ENCODE assay signal across 1 cellular context in the genomic region with DNA sequence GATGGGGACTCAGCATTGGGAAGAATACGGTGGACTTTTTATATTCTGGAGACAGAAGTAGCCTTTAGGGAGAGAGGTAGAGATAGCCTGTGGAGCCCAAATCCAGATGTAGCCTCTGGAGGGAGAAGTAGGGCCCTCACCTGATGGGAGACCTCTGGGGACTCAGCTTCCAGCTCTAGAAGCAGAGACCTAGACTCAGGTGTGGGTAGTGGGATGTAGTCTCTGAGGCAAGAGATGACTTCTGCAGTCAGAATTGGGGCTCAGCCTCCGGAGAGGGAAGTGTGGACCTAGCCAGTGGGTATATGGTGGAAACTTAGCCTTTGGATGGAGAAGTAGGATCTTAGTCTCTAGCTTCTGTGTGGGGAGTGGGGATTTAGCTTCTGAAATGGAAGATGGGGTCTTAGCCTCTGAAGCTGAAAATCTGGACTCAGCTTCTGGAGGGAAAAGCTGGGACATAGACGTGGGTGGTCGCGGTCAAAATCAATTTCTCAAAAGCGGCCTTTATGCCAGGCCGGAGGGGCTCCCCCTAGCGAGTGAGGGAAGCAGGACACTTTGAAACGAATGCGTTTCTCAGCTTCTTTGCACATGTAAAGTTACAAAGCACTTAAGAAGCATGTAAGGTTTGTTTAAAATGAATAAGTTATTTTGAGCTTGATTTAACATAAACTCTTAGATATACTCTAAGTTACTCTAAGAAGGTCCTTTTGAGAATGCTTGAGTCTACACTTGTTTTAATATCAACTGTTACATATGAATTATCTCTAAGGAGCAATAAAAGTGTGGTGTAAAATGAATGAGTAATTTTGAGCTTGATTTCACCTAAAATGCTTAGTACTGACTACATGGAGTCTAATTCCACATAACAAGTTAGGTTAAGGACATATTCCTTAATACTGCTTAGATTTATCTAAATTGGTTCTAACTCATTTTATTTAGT.
TF ChIP-seq lines count a peak whose summit lies in the region.

No MANE protein-coding gene starts in this region.

TF ChIP-seq in HepG2, 621 proteins besides CTCF, POLR2A, EP300 and RAD21 (continued from another document):
- TF ChIP-seq, protein P1, sequence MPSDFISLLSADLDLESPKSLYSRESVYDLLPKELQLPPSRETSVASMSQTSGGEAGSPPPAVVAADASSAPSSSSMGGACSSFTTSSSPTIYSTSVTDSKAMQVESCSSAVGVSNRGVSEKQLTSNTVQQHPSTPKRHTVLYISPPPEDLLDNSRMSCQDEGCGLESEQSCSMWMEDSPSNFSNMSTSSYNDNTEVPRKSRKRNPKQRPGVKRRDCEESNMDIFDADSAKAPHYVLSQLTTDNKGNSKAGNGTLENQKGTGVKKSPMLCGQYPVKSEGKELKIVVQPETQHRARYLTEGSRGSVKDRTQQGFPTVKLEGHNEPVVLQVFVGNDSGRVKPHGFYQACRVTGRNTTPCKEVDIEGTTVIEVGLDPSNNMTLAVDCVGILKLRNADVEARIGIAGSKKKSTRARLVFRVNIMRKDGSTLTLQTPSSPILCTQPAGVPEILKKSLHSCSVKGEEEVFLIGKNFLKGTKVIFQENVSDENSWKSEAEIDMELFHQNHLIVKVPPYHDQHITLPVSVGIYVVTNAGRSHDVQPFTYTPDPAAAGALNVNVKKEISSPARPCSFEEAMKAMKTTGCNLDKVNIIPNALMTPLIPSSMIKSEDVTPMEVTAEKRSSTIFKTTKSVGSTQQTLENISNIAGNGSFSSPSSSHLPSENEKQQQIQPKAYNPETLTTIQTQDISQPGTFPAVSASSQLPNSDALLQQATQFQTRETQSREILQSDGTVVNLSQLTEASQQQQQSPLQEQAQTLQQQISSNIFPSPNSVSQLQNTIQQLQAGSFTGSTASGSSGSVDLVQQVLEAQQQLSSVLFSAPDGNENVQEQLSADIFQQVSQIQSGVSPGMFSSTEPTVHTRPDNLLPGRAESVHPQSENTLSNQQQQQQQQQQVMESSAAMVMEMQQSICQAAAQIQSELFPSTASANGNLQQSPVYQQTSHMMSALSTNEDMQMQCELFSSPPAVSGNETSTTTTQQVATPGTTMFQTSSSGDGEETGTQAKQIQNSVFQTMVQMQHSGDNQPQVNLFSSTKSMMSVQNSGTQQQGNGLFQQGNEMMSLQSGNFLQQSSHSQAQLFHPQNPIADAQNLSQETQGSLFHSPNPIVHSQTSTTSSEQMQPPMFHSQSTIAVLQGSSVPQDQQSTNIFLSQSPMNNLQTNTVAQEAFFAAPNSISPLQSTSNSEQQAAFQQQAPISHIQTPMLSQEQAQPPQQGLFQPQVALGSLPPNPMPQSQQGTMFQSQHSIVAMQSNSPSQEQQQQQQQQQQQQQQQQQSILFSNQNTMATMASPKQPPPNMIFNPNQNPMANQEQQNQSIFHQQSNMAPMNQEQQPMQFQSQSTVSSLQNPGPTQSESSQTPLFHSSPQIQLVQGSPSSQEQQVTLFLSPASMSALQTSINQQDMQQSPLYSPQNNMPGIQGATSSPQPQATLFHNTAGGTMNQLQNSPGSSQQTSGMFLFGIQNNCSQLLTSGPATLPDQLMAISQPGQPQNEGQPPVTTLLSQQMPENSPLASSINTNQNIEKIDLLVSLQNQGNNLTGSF (CRISPR knock-in tag; IDR thresholded peaks at IDR 0.05) = no peak
- TF ChIP-seq TEAD2 (CRISPR knock-in tag; IDR thresholded peaks at IDR 0.05) = no peak
- TF ChIP-seq ZNF850 (CRISPR knock-in tag; conservative IDR thresholded peaks at IDR 0.05) = no peak
- no peak for TF ChIP-seq ZNF367 (CRISPR knock-in tag; IDR thresholded peaks at IDR 0.05; ENCODE audit: borderline replicate concordance)
- TF ChIP-seq, protein P2, sequence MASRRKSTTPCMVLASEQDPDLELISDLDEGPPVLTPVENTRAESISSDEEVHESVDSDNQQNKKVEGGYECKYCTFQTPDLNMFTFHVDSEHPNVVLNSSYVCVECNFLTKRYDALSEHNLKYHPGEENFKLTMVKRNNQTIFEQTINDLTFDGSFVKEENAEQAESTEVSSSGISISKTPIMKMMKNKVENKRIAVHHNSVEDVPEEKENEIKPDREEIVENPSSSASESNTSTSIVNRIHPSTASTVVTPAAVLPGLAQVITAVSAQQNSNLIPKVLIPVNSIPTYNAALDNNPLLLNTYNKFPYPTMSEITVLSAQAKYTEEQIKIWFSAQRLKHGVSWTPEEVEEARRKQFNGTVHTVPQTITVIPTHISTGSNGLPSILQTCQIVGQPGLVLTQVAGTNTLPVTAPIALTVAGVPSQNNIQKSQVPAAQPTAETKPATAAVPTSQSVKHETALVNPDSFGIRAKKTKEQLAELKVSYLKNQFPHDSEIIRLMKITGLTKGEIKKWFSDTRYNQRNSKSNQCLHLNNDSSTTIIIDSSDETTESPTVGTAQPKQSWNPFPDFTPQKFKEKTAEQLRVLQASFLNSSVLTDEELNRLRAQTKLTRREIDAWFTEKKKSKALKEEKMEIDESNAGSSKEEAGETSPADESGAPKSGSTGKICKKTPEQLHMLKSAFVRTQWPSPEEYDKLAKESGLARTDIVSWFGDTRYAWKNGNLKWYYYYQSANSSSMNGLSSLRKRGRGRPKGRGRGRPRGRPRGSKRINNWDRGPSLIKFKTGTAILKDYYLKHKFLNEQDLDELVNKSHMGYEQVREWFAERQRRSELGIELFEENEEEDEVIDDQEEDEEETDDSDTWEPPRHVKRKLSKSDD (CRISPR knock-in tag; IDR thresholded peaks at IDR 0.05; ENCODE audit: low read depth) = no peak
- TF ChIP-seq SIX1 (CRISPR knock-in tag; IDR thresholded peaks at IDR 0.05; ENCODE audit: borderline replicate concordance) = no peak
- TF ChIP-seq NAIF1 (CRISPR knock-in tag; IDR thresholded peaks at IDR 0.05; ENCODE audit: borderline replicate concordance) = no peak
- TF ChIP-seq CHCHD3 (CRISPR knock-in tag; IDR thresholded peaks at IDR 0.05) = no peak
- TF ChIP-seq, protein P3, sequence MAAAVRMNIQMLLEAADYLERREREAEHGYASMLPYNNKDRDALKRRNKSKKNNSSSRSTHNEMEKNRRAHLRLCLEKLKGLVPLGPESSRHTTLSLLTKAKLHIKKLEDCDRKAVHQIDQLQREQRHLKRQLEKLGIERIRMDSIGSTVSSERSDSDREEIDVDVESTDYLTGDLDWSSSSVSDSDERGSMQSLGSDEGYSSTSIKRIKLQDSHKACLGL (CRISPR knock-in tag; IDR thresholded peaks at IDR 0.05) = no peak
- no peak for TF ChIP-seq SALL2 (CRISPR knock-in tag; IDR thresholded peaks at IDR 0.05)
- TF ChIP-seq TSC22D2 (CRISPR knock-in tag; IDR thresholded peaks at IDR 0.05; ENCODE audit: borderline replicate concordance) = no peak
- TF ChIP-seq IRF2 (CRISPR knock-in tag; IDR thresholded peaks at IDR 0.05) = peak; percentile 40; the same call in 1 of the 2 replicates
- TF ChIP-seq YY1 (IDR thresholded peaks at IDR 0.05; ENCODE audit: insufficient read depth, insufficient replicate concordance, low read depth, low read length) = peak; percentile 41
- TF ChIP-seq ZBTB7B (CRISPR knock-in tag; IDR thresholded peaks at IDR 0.05) = no peak
- no peak; the same call in 1 of the 2 replicates for TF ChIP-seq ZNF350 (CRISPR knock-in tag; IDR thresholded peaks at IDR 0.05; ENCODE audit: borderline replicate concordance, low read depth)
- TF ChIP-seq SATB2 (CRISPR knock-in tag; IDR thresholded peaks at IDR 0.05) = no peak
- TF ChIP-seq FLYWCH1 (CRISPR knock-in tag; IDR thresholded peaks at IDR 0.05) = 0 out of 2 replicates have a peak, but pooled peaks have one; percentile 72
- TF ChIP-seq, protein P4, sequence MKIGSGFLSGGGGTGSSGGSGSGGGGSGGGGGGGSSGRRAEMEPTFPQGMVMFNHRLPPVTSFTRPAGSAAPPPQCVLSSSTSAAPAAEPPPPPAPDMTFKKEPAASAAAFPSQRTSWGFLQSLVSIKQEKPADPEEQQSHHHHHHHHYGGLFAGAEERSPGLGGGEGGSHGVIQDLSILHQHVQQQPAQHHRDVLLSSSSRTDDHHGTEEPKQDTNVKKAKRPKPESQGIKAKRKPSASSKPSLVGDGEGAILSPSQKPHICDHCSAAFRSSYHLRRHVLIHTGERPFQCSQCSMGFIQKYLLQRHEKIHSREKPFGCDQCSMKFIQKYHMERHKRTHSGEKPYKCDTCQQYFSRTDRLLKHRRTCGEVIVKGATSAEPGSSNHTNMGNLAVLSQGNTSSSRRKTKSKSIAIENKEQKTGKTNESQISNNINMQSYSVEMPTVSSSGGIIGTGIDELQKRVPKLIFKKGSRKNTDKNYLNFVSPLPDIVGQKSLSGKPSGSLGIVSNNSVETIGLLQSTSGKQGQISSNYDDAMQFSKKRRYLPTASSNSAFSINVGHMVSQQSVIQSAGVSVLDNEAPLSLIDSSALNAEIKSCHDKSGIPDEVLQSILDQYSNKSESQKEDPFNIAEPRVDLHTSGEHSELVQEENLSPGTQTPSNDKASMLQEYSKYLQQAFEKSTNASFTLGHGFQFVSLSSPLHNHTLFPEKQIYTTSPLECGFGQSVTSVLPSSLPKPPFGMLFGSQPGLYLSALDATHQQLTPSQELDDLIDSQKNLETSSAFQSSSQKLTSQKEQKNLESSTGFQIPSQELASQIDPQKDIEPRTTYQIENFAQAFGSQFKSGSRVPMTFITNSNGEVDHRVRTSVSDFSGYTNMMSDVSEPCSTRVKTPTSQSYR (CRISPR knock-in tag; IDR thresholded peaks at IDR 0.05; ENCODE audit: borderline replicate concordance) = no peak
- 0 out of 2 replicates have a peak, but pooled peaks have one; percentile 56 for TF ChIP-seq ZNF614 (CRISPR knock-in tag; IDR thresholded peaks at IDR 0.05; ENCODE audit: borderline replicate concordance)
- TF ChIP-seq ZC3H13 (CRISPR knock-in tag; IDR thresholded peaks at IDR 0.05) = no peak
- TF ChIP-seq MAZ (IDR thresholded peaks at IDR 0.05; ENCODE audit: borderline replicate concordance, low read depth, low read length) = no peak
- no peak for TF ChIP-seq MAZ (CRISPR knock-in tag; IDR thresholded peaks at IDR 0.05; ENCODE audit: low read depth)
- TF ChIP-seq ZNF468 (CRISPR knock-in tag; IDR thresholded peaks at IDR 0.05) = no peak
- TF ChIP-seq NR2F6 (IDR thresholded peaks at IDR 0.05) = no peak
- no peak for TF ChIP-seq NR2F6 (CRISPR knock-in tag; IDR thresholded peaks at IDR 0.05)
- no peak for TF ChIP-seq ZNF501 (CRISPR knock-in tag; IDR thresholded peaks at IDR 0.05)
- no peak for TF ChIP-seq SSRP1 (CRISPR knock-in tag; IDR thresholded peaks at IDR 0.05)
- TF ChIP-seq HMG20A (CRISPR knock-in tag; IDR thresholded peaks at IDR 0.05; ENCODE audit: borderline replicate concordance) = no peak
- TF ChIP-seq ATAD3A (CRISPR knock-in tag; IDR thresholded peaks at IDR 0.05) = no peak
- TF ChIP-seq KDM4B (CRISPR knock-in tag; IDR thresholded peaks at IDR 0.05) = no peak
- TF ChIP-seq IKZF1 (IDR thresholded peaks at IDR 0.05) = no peak
- no peak for TF ChIP-seq ATF7-NPFF (CRISPR knock-in tag; IDR thresholded peaks at IDR 0.05; ENCODE audit: low read depth)
- TF ChIP-seq, protein P5, sequence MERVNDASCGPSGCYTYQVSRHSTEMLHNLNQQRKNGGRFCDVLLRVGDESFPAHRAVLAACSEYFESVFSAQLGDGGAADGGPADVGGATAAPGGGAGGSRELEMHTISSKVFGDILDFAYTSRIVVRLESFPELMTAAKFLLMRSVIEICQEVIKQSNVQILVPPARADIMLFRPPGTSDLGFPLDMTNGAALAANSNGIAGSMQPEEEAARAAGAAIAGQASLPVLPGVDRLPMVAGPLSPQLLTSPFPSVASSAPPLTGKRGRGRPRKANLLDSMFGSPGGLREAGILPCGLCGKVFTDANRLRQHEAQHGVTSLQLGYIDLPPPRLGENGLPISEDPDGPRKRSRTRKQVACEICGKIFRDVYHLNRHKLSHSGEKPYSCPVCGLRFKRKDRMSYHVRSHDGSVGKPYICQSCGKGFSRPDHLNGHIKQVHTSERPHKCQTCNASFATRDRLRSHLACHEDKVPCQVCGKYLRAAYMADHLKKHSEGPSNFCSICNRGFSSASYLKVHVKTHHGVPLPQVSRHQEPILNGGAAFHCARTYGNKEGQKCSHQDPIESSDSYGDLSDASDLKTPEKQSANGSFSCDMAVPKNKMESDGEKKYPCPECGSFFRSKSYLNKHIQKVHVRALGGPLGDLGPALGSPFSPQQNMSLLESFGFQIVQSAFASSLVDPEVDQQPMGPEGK (CRISPR knock-in tag; IDR thresholded peaks at IDR 0.05) = no peak
- TF ChIP-seq, protein P6, sequence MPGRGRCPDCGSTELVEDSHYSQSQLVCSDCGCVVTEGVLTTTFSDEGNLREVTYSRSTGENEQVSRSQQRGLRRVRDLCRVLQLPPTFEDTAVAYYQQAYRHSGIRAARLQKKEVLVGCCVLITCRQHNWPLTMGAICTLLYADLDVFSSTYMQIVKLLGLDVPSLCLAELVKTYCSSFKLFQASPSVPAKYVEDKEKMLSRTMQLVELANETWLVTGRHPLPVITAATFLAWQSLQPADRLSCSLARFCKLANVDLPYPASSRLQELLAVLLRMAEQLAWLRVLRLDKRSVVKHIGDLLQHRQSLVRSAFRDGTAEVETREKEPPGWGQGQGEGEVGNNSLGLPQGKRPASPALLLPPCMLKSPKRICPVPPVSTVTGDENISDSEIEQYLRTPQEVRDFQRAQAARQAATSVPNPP (CRISPR knock-in tag; IDR thresholded peaks at IDR 0.05) = no peak
- no peak for TF ChIP-seq NBN (conservative IDR thresholded peaks at IDR 0.05)
- TF ChIP-seq KDM2A (CRISPR knock-in tag; IDR thresholded peaks at IDR 0.05; ENCODE audit: borderline replicate concordance, low read depth) = peak; percentile 56; the same call in 1 of the 2 replicates
- no peak for TF ChIP-seq TAF1 (CRISPR knock-in tag; IDR thresholded peaks at IDR 0.05)
- TF ChIP-seq ZIK1 (CRISPR knock-in tag; IDR thresholded peaks at IDR 0.05; ENCODE audit: borderline replicate concordance, low read depth) = no peak
- no peak for TF ChIP-seq CC2D1A (CRISPR knock-in tag; IDR thresholded peaks at IDR 0.05)
- TF ChIP-seq ZNF776 (CRISPR knock-in tag; IDR thresholded peaks at IDR 0.05) = no peak
